In genomic region chr5:11384441-11385250, GRCh38 we compare ENCODE assay signal across 9 cellular contexts.
DNase-seq lines count a peak whose midpoint lies in the region; ATAC-seq, FAIRE-seq and TF ChIP-seq lines count a peak whose summit lies in the region.
"Had no signal": no experiment of that assay in that cellular context is flagged by ENCODE, and none has a peak within 500 bp of the region (broad histone marks: within the 10 kb centered on the region; RNA-seq: fewer than 3 reads in every experiment).

No MANE protein-coding gene starts in this region.

- peak overlapping the region; percentile 54; the same call in 1 of the 2 replicates for H2BK5ac ChIP-seq in H1 (ENCODE audit: low read depth, low read length)
- no peak overlapping the region for H2BK5ac ChIP-seq in mesendoderm (ENCODE audit: low read length)

- peaks cover 6% of the 10 kb centered on the region for H3K23me2 ChIP-seq in H1 (ENCODE audit: low read depth, low read length)

- DNase-seq in activated T-cell treated with anti-CD3 and anti-CD28 coated beads, Interleukin-2, amount 50 U/mL, for 24 hours, result no peak
- no peak for DNase-seq in activated T-cell treated with anti-CD3 and anti-CD28 coated beads, Interleukin-2, amount 50 U/mL, for 48 hours
- DNase-seq in H1 (ENCODE audit: low read depth in 1 of 2, low spot score in 2 of 2) (peak in 1 of 2 experiments; percentile 62), mesendoderm (peak; percentile 22), upper lobe of right lung (peak; percentile 68), Caco-2 (no peak), ureter (ENCODE audit: low spot score) (no peak)

- CTCF ChIA-PET in H1 (lab: Charles Lee; ENCODE audit: partially characterized antibody), result interaction anchor here (1.1 to 1.3 kb wide), 4 partner anchors 10 to 335 kb away, joined by 3 read pairs; no protein-coding TSS in a partner anchor
- CTCF ChIA-PET in Caco-2 (lab: Charles Lee), result no interaction called here

- H4K8ac ChIP-seq in H1 (ENCODE audit: extremely low read depth, insufficient read depth, low read length) (no peak overlapping the region), mesendoderm (ENCODE audit: low read depth, low read length) (no peak overlapping the region)

- POLR2A ChIA-PET in H1 (lab: Charles Lee; ENCODE audit: partially characterized antibody), result no interaction called here
- POLR2A ChIA-PET in Caco-2 (lab: Charles Lee), result no interaction called here

- H3K27ac ChIP-seq in H1 (ENCODE audit: low read depth, low read length) (no peak overlapping the region), mesendoderm (ENCODE audit: low read depth, low read length) (no peak overlapping the region), upper lobe of right lung (no peak overlapping the region)

- peak overlapping the region; percentile 36 for H3K4me3 Mint-ChIP-seq in activated T-cell treated with anti-CD3 and anti-CD28 coated beads, Interleukin-2, amount 50 U/mL, for 24 hours
- H3K4me3 Mint-ChIP-seq in Caco-2 (ENCODE audit: unreplicated experiment), result no peak overlapping the region

- H4K5ac ChIP-seq in H1 (ENCODE audit: insufficient read length, low read depth, low read length) (no peak overlapping the region), mesendoderm (ENCODE audit: low read length) (no peak overlapping the region)

- no peaks in the 10 kb centered on the region for H3K9me3 Mint-ChIP-seq in activated T-cell treated with anti-CD3 and anti-CD28 coated beads, Interleukin-2, amount 50 U/mL, for 24 hours
- peaks cover 21% of the 10 kb centered on the region for H3K9me3 Mint-ChIP-seq in Caco-2 (ENCODE audit: unreplicated experiment)
- H3K9me3 Mint-ChIP-seq: activated naive CD4-positive, alpha-beta T cell treated with anti-CD3 and anti-CD28 coated beads, Interleukin-2, amount 50 U/mL, for 72 hours had no signal

- H3K4me2 ChIP-seq in H1 (ENCODE audit: insufficient read depth in 1 of 2, low read depth in 2 of 2, low read length in 2 of 2) (peak overlapping the region; percentile 93 to 100), mesendoderm (ENCODE audit: low read length) (peak overlapping the region; percentile 38)

- BruUV-seq in Caco-2 (replicated peaks; lab: Mats Ljungman, UMichigan), result no TSS peak

- H3K79me2 ChIP-seq in H1 (ENCODE audit: control insufficient read depth in 1 of 2, insufficient read depth in 2 of 2, low read length in 2 of 2) (no peaks in the 10 kb centered on the region), mesendoderm (ENCODE audit: control insufficient read depth, insufficient read depth, low read length) (no peaks in the 10 kb centered on the region)

- H3K27ac Mint-ChIP-seq in activated T-cell treated with anti-CD3 and anti-CD28 coated beads, Interleukin-2, amount 50 U/mL, for 24 hours, result no peak overlapping the region
- H3K27ac Mint-ChIP-seq in Caco-2 (ENCODE audit: unreplicated experiment), result no peak overlapping the region

- no peaks in the 10 kb centered on the region for H4K20me1 ChIP-seq in H1 (replicated peaks in 1 of 2; ENCODE audit: control insufficient read depth in 1 of 2, insufficient read depth in 2 of 2, low read length in 2 of 2)

- TF ChIP-seq RAD21 in H1 (IDR thresholded peaks at IDR 0.05 in 1 of 2, conservative IDR thresholded peaks at IDR 0.05 in 1 of 2; ENCODE audit: low read depth in 2 of 2, low read length in 2 of 2), result no peak

- ATAC-seq in upper lobe of right lung (peak; percentile 70), HG03039 (IDR thresholded peaks at IDR 0.05; ENCODE audit: unreplicated experiment) (no peak)

- no peak overlapping the region for H3K4ac ChIP-seq in H1 (replicated peaks; ENCODE audit: insufficient read length, low read depth, low read length)
- H3K4ac ChIP-seq in mesendoderm (ENCODE audit: low read depth, low read length), result no peak overlapping the region

- H3K4me3 ChIP-seq in H1 (ENCODE audit: extremely low read depth in 1 of 4, insufficient read depth in 2 of 4, low read depth in 3 of 4, low read length in 4 of 4) (peak overlapping the region; percentile 44 to 71 (median 62)), mesendoderm (ENCODE audit: low read length) (no peak overlapping the region), upper lobe of right lung (peak overlapping the region; percentile 14), Caco-2 (ENCODE audit: low read depth, low read length) (no peak overlapping the region)

- TF ChIP-seq CTCF in H1 (IDR thresholded peaks at IDR 0.05; ENCODE audit: control extremely low read depth in 1 of 3, insufficient read depth in 1 of 3, low read depth in 1 of 3, low read length in 3 of 3) (no peak), upper lobe of right lung (IDR thresholded peaks at IDR 0.05) (no peak), Caco-2 (IDR thresholded peaks at IDR 0.05; ENCODE audit: insufficient read depth in 1 of 2, low read depth in 1 of 2, low read length in 1 of 2, severe bottlenecking in 1 of 2, unreplicated experiment in 1 of 2) (no peak)

- TF ChIP-seq EP300 in H1 (IDR thresholded peaks at IDR 0.05; ENCODE audit: borderline replicate concordance in 1 of 2, low read depth in 2 of 2, low read length in 2 of 2), result no peak

- peak overlapping the region; percentile 82; the same call in 1 of the 2 replicates for H2AFZ ChIP-seq in H1 (ENCODE audit: low read length)

- H3K4me1 ChIP-seq in H1 (replicated peaks in 1 of 4; ENCODE audit: control insufficient read depth in 3 of 4, insufficient read depth in 4 of 4, low read length in 3 of 4) (peaks cover 3 to 12% (median 7%) of the 10 kb centered on the region in 4 experiments), mesendoderm (ENCODE audit: control insufficient read depth, low read depth, low read length) (no peaks in the 10 kb centered on the region), upper lobe of right lung (peaks cover 5% of the 10 kb centered on the region), Caco-2 (no peaks in the 10 kb centered on the region)

- peaks cover 64% of the 10 kb centered on the region for H3K27me3 Mint-ChIP-seq in activated T-cell treated with anti-CD3 and anti-CD28 coated beads, Interleukin-2, amount 50 U/mL, for 24 hours
- H3K27me3 Mint-ChIP-seq in Caco-2 (ENCODE audit: insufficient read depth, unreplicated experiment), result no peaks in the 10 kb centered on the region

- H3K18ac ChIP-seq in H1 (ENCODE audit: extremely low read depth, low read length), result peak overlapping the region; percentile 26
- no peak overlapping the region for H3K18ac ChIP-seq in mesendoderm (ENCODE audit: low read length)

- no peaks in the 10 kb centered on the region for H3K36me3 Mint-ChIP-seq in activated T-cell treated with anti-CD3 and anti-CD28 coated beads, Interleukin-2, amount 50 U/mL, for 24 hours (ENCODE audit: low read depth)
- H3K36me3 Mint-ChIP-seq in Caco-2 (ENCODE audit: insufficient read depth, unreplicated experiment), result no peaks in the 10 kb centered on the region

- H3K79me1 ChIP-seq in H1 (ENCODE audit: low read depth, low read length) (no peaks in the 10 kb centered on the region), mesendoderm (ENCODE audit: low read length) (no peaks in the 10 kb centered on the region)

- H3K56ac ChIP-seq in H1 (replicated peaks; ENCODE audit: insufficient read length, low read depth, low read length) (no peak overlapping the region), mesendoderm (ENCODE audit: low read length) (no peak overlapping the region)

- H2BK15ac ChIP-seq in H1 (ENCODE audit: low read length), result peak overlapping the region; percentile 9; the same call in 1 of the 2 replicates
- no peak overlapping the region for H2BK15ac ChIP-seq in mesendoderm (replicated peaks; ENCODE audit: low read depth)

- H2AK5ac ChIP-seq in H1 (ENCODE audit: low read depth, low read length), result no peak overlapping the region
- H2AK5ac ChIP-seq in mesendoderm (ENCODE audit: low read length), result no peak overlapping the region

- H2BK20ac ChIP-seq in H1 (ENCODE audit: low read length), result no peak overlapping the region

- H3K9ac ChIP-seq in H1 (replicated peaks in 1 of 4; ENCODE audit: extremely low read depth in 1 of 4, low read depth in 3 of 4, low read length in 3 of 4), result peak overlapping the region in 1 of 4 experiments; percentile 3; a peak in 1 of 7 replicates
- peak overlapping the region; percentile 20 for H3K9ac ChIP-seq in mesendoderm (ENCODE audit: low read length)

- no peak overlapping the region for H3K14ac ChIP-seq in H1 (ENCODE audit: insufficient read length)

- no peak for TF ChIP-seq POLR2A in H1 (IDR thresholded peaks at IDR 0.05; ENCODE audit: control extremely low read depth in 1 of 2, low read depth in 2 of 2, low read length in 2 of 2)

- H3K23ac ChIP-seq in H1 (ENCODE audit: insufficient read length) (no peak overlapping the region), mesendoderm (ENCODE audit: low read length) (peak overlapping the region; percentile 66)

- H3K36me3 ChIP-seq in H1 (ENCODE audit: control insufficient read depth in 2 of 4, insufficient read depth in 4 of 4, low read length in 3 of 4) (no peaks in the 10 kb centered on the region), mesendoderm (ENCODE audit: control insufficient read depth, insufficient read depth, low read length) (no peaks in the 10 kb centered on the region), upper lobe of right lung (no peaks in the 10 kb centered on the region), Caco-2 (ENCODE audit: control insufficient read depth, insufficient read depth, low read length) (no peaks in the 10 kb centered on the region)

- H3K9me3 ChIP-seq in H1 (ENCODE audit: insufficient read depth in 2 of 2, low read depth in 1 of 2, low read length in 1 of 2) (no peaks in the 10 kb centered on the region), upper lobe of right lung (no peaks in the 10 kb centered on the region), Caco-2 (no peaks in the 10 kb centered on the region)

- intact Hi-C loops in upper lobe of right lung (cut with DNase I), result no loop called here
- intact Hi-C loops in Caco-2 (cut with micrococcal nuclease; ENCODE audit: unreplicated experiment), result no loop called here

- H3K27me3 ChIP-seq in H1 (replicated peaks in 1 of 4; ENCODE audit: control insufficient read depth in 3 of 4, extremely low read depth in 1 of 4, insufficient read depth in 3 of 4, low read length in 3 of 4), result peaks cover 19 to 41% (median 34%) of the 10 kb centered on the region in 4 experiments
- peaks cover 10% of the 10 kb centered on the region for H3K27me3 ChIP-seq in mesendoderm (ENCODE audit: insufficient read depth, low read length, poor library complexity)
- H3K27me3 ChIP-seq in upper lobe of right lung, result peaks cover 37% of the 10 kb centered on the region
- H3K27me3 ChIP-seq in Caco-2 (replicated peaks; ENCODE audit: control insufficient read depth, insufficient read depth, low read length), result no peaks in the 10 kb centered on the region

- peak overlapping the region; percentile 71 for H4K91ac ChIP-seq in H1 (replicated peaks; ENCODE audit: insufficient read length, low read length)

- peak overlapping the region; percentile 94; the same call in 1 of the 2 replicates for H2BK12ac ChIP-seq in H1 (ENCODE audit: low read depth, low read length)

- WGBS in H1 (ENCODE audit: extremely low coverage in 1 of 2, insufficient coverage in 1 of 2, insufficient read length in 1 of 2, insufficient replicate concordance in 2 of 2, low coverage in 1 of 2, low lambda C conversion rate in 2 of 2, missing lambda C conversion rate in 1 of 2), 2 experiments, result 3% methylated on average over 36 of the region's 96 CpGs; no CpG with 5 or more reads in 1 of the 2 experiments
- no CpG with 5 or more reads among the region's 96 CpGs for WGBS in mesendoderm (ENCODE audit: extremely low coverage, insufficient coverage, low lambda C conversion rate)

- H2BK120ac ChIP-seq in H1 (replicated peaks; ENCODE audit: low read depth, low read length) (no peak overlapping the region), mesendoderm (ENCODE audit: low read depth, low read length) (no peak overlapping the region)

- peaks cover 10% of the 10 kb centered on the region for H3K4me1 Mint-ChIP-seq in activated T-cell treated with anti-CD3 and anti-CD28 coated beads, Interleukin-2, amount 50 U/mL, for 24 hours (ENCODE audit: low read depth)
- no peaks in the 10 kb centered on the region for H3K4me1 Mint-ChIP-seq in Caco-2 (ENCODE audit: low read depth, unreplicated experiment)

- no peak for FAIRE-seq in H1 (lab: Jason Lieb, UNC)

Comparison
In these comparisons a context has a peak if more than half of its experiments do, and no peak if none do; other contexts are left out.
1. DNase-seq: peak in mesendoderm (single experiment) and upper lobe of right lung (single experiment); none in activated T-cell treated with anti-CD3 and anti-CD28 coated beads, Interleukin-2, amount 50 U/mL, for 24 hours (single experiment), activated T-cell treated with anti-CD3 and anti-CD28 coated beads, Interleukin-2, amount 50 U/mL, for 48 hours (0 of 2), Caco-2 (0 of 2) and ureter (single experiment).
2. H3K4me3 ChIP-seq: peak in H1 (4 of 4) and upper lobe of right lung (single experiment); none in mesendoderm (single experiment) and Caco-2 (single experiment).